Comparison of ENCODE assay signal across 8 cellular contexts in genomic region chr1:146409817-146410441, GRCh38.
DNase-seq lines count a peak whose midpoint lies in the region; ATAC-seq, FAIRE-seq and TF ChIP-seq lines count a peak whose summit lies in the region.
"Not testable (repeated sequence)": the region's sequence is repeated elsewhere in the genome, so short reads cannot be mapped to it uniquely, and the experiment has no call there.

No MANE protein-coding gene starts in this region.

- DNase-seq in GM13976 (ENCODE audit: low spot score) = peak; percentile 4
- peak; percentile 46 for DNase-seq in SW480 (ENCODE audit: low spot score)
- DNase-seq in astrocyte (ENCODE audit: low read depth) = peak; percentile 91
- DNase-seq in keratinocyte (ENCODE audit: low read depth, low spot score) = peak; percentile 79
- not testable (repeated sequence) for DNase-seq in osteocyte (ENCODE audit: extremely low spot score, unreplicated experiment)
- DNase-seq in transverse colon = peak; percentile 49

- WGBS in transverse colon (ENCODE audit: low coverage in 1 of 2), 2 donors = 10 to 52% methylated on average over 2 to 26 of the region's 26 CpGs

- H3K79me2 ChIP-seq in astrocyte (ENCODE audit: insufficient read depth, low read length); keratinocyte (ENCODE audit: control insufficient read depth, insufficient read depth, low read length): not testable (repeated sequence)

- H3K9me3 Mint-ChIP-seq in IgD-negative memory B cell; astrocyte (ENCODE audit: unreplicated experiment); osteocyte (ENCODE audit: unreplicated experiment): not testable (repeated sequence)

- dilution Hi-C loops in keratinocyte (cut with MboI; ENCODE audit: extremely low pct_ligation_motif_present, low sequenced_read_pairs) = not testable (repeated sequence)

- H3K27ac Mint-ChIP-seq in IgD-negative memory B cell (peak overlapping the region; percentile 76 to 95 (median 90)), osteocyte (ENCODE audit: unreplicated experiment) (peak overlapping the region; percentile 84)
- H3K27ac Mint-ChIP-seq in astrocyte (ENCODE audit: unreplicated experiment) = not testable (repeated sequence)

- intact Hi-C loops in transverse colon (cut with DNase I; ENCODE audit: low total_unique reads) = not testable (repeated sequence)

- TF ChIP-seq EP300 in transverse colon (IDR thresholded peaks at IDR 0.05; ENCODE audit: low read depth) = not testable (repeated sequence)

- in situ Hi-C loops in GM13976 (cut with MboI; ENCODE audit: low sequenced_read_pairs, unreplicated experiment); transverse colon (cut with MboI; ENCODE audit: low pct_ligation_motif_present in 1 of 4, low pct_unique_long_range_greater_than_20kb in 1 of 4, low sequenced_read_pairs in 3 of 4): not testable (repeated sequence)

- H3K27me3 ChIP-seq in astrocyte (ENCODE audit: insufficient read depth, low read length); keratinocyte (ENCODE audit: control insufficient read depth, extremely low read depth, insufficient read depth, low read length); transverse colon: not testable (repeated sequence)

- not testable (repeated sequence) for H3K36me3 ChIP-seq in astrocyte (ENCODE audit: insufficient read depth, low read length); keratinocyte (ENCODE audit: control insufficient read depth in 2 of 2, extremely low read depth in 1 of 2, insufficient read depth in 2 of 2, low read length in 2 of 2); transverse colon

- not testable (repeated sequence) for H3K9me3 ChIP-seq in astrocyte (ENCODE audit: insufficient read depth, low read depth, low read length); keratinocyte (ENCODE audit: control insufficient read depth, low read depth, low read length); transverse colon

- FAIRE-seq in astrocyte (lab: Jason Lieb, UNC); keratinocyte (lab: Jason Lieb, UNC): not testable (repeated sequence)

- peak overlapping the region; percentile 20 to 85 (median 69) for H3K4me3 Mint-ChIP-seq in IgD-negative memory B cell
- H3K4me3 Mint-ChIP-seq in astrocyte (ENCODE audit: unreplicated experiment) = not testable (repeated sequence)
- peak overlapping the region; percentile 74 for H3K4me3 Mint-ChIP-seq in osteocyte (ENCODE audit: unreplicated experiment)

- not testable (repeated sequence) for H3K4me1 ChIP-seq in astrocyte (ENCODE audit: insufficient read depth, low read length); keratinocyte (ENCODE audit: control insufficient read depth, extremely low read depth, insufficient read depth, low read length); transverse colon

- H3K27me3 Mint-ChIP-seq in IgD-negative memory B cell; astrocyte (ENCODE audit: low read depth, unreplicated experiment); osteocyte (ENCODE audit: unreplicated experiment): not testable (repeated sequence)

- H3K9me1 ChIP-seq in keratinocyte (ENCODE audit: control insufficient read depth, extremely low read depth, insufficient read depth, low read length) = not testable (repeated sequence)

- TF ChIP-seq CTCF in GM13976 (IDR thresholded peaks at IDR 0.05; ENCODE audit: borderline replicate concordance, control extremely low read depth, extremely low read depth, insufficient read depth, missing control alignments); astrocyte (IDR thresholded peaks at IDR 0.05; ENCODE audit: insufficient read depth, low read depth, low read length); keratinocyte (optimal IDR thresholded peaks at IDR 0.05 in 1 of 3, IDR thresholded peaks at IDR 0.05 in 1 of 3, conservative IDR thresholded peaks at IDR 0.05 in 1 of 3; ENCODE audit: extremely low read depth in 1 of 3, insufficient read depth in 2 of 3, low read length in 3 of 3); osteocyte (IDR thresholded peaks at IDR 0.05); transverse colon (IDR thresholded peaks at IDR 0.05): not testable (repeated sequence)

- peak; percentile 69 for TF ChIP-seq POLR2A in transverse colon (IDR thresholded peaks at IDR 0.05)

- H3K36me3 Mint-ChIP-seq in IgD-negative memory B cell; astrocyte (ENCODE audit: low read depth, unreplicated experiment); osteocyte (ENCODE audit: unreplicated experiment): not testable (repeated sequence)

- H3K4me3 ChIP-seq in astrocyte (ENCODE audit: insufficient read depth, low read depth, low read length); keratinocyte (ENCODE audit: control insufficient read depth in 2 of 3, extremely low read depth in 1 of 3, insufficient read depth in 2 of 3, low read depth in 1 of 3, low read length in 3 of 3): not testable (repeated sequence)
- H3K4me3 ChIP-seq in transverse colon = peak overlapping the region in 1 of 4 donors; percentile 25

- H4K20me1 ChIP-seq in astrocyte (ENCODE audit: insufficient read depth, low read length); keratinocyte (ENCODE audit: control insufficient read depth, extremely low read depth, insufficient read depth, low read length): not testable (repeated sequence)

- H2AFZ ChIP-seq in astrocyte (ENCODE audit: low read depth, low read length); keratinocyte (ENCODE audit: control insufficient read depth, low read length): not testable (repeated sequence)

- peak; percentile 99 for ATAC-seq in esophagus mucosa

- H3K9ac ChIP-seq in astrocyte (ENCODE audit: low read length) = peak overlapping the region; percentile 7
- peak overlapping the region; percentile 15 for H3K9ac ChIP-seq in keratinocyte (ENCODE audit: control insufficient read depth, extremely low read depth, insufficient read depth, low read length)

- H3K4me1 Mint-ChIP-seq in IgD-negative memory B cell; astrocyte (ENCODE audit: low read depth, unreplicated experiment); osteocyte (ENCODE audit: unreplicated experiment): not testable (repeated sequence)

- H3K4me2 ChIP-seq in astrocyte (ENCODE audit: low read length) (peak overlapping the region; percentile 66), keratinocyte (ENCODE audit: control insufficient read depth, extremely low read depth, insufficient read depth, low read depth, low read length) (peak overlapping the region; percentile 32)

- H3K27ac ChIP-seq in astrocyte (ENCODE audit: low read depth, low read length) = not testable (repeated sequence)
- peak overlapping the region; percentile 36 for H3K27ac ChIP-seq in keratinocyte (ENCODE audit: control insufficient read depth, insufficient read depth, low read length)
- H3K27ac ChIP-seq in transverse colon = peak overlapping the region; percentile 55 to 74 (median 63)
